Comparison of ENCODE assay signal across 17 cellular contexts in genomic region chr6:120935908-120936307, GRCh38.
A peak's percentile ranks its signal among the peaks of the same experiment; 100 is the strongest.
DNase-seq lines count a peak whose midpoint lies in the region; ATAC-seq and TF ChIP-seq lines count a peak whose summit lies in the region.
"Had no signal": no experiment of that assay in that cellular context is flagged by ENCODE, and none has a peak within 500 bp of the region (broad histone marks: within the 10 kb centered on the region; RNA-seq: fewer than 3 reads in every experiment).

No MANE protein-coding gene starts in this region.

- no peak overlapping the region for H3K27ac ChIP-seq in trophoblast cell (ENCODE audit: low read depth, low read length)
- H3K27ac ChIP-seq: gastroesophageal sphincter, lower lobe of right lung, SK-N-MC had no signal

- H3K4me3 ChIP-seq in trophoblast cell (ENCODE audit: low read depth, low read length) = no peak overlapping the region
- H3K4me3 ChIP-seq: gastroesophageal sphincter, lower lobe of right lung, MG63, SK-N-MC had no signal

- no peak overlapping the region for H3K18ac ChIP-seq in trophoblast cell (ENCODE audit: low read length)

- no peak overlapping the region for H4K91ac ChIP-seq in trophoblast cell (ENCODE audit: low read depth, low read length)

- no peak overlapping the region for H4K8ac ChIP-seq in trophoblast cell (ENCODE audit: low read depth, low read length)

- peak; percentile 26 for ATAC-seq in GM18499 (IDR thresholded peaks at IDR 0.05; ENCODE audit: insufficient read depth, unreplicated experiment)
- ATAC-seq in GM19438 (IDR thresholded peaks at IDR 0.05; ENCODE audit: low read depth, unreplicated experiment) = peak; percentile 34
- ATAC-seq in HG02763 (IDR thresholded peaks at IDR 0.05; ENCODE audit: unreplicated experiment) = peak; percentile 30
- peak; percentile 41 for ATAC-seq in HG03342 (IDR thresholded peaks at IDR 0.05; ENCODE audit: unreplicated experiment)
- ATAC-seq: gastroesophageal sphincter, lower lobe of right lung, PC-3 had no signal

- DNase-seq in trophoblast cell (no peak), activated gamma-delta T cell (lab: John Stamatoyannopoulos, UW) (no peak), GM10248 (ENCODE audit: extremely low spot score) (no peak)
- no peak for DNase-seq in effector CD4-positive, alpha-beta T cell
- DNase-seq: activated CD4-positive, alpha-beta T cell treated with anti-CD3 and anti-CD28 coated beads, Interleukin-2, amount 50 U/mL, for 4 hours; lower lobe of right lung; MG63; NCI-H1930; NCI-H524 treated with DMSO at 0.1 percent for 48 hours; nephron progenitor cell; PC-3 had no signal

- no peak overlapping the region for H2BK12ac ChIP-seq in trophoblast cell (ENCODE audit: low read length)

- H3K23ac ChIP-seq in trophoblast cell (ENCODE audit: low read length) = no peak overlapping the region

- no peak overlapping the region for H2AFZ ChIP-seq in trophoblast cell (ENCODE audit: insufficient read depth, low read length, poor library complexity)

- no peaks in the 10 kb centered on the region for H3K79me1 ChIP-seq in trophoblast cell (ENCODE audit: low read length)

- no peaks in the 10 kb centered on the region for H3K36me3 ChIP-seq in trophoblast cell (ENCODE audit: control insufficient read depth in 1 of 2, insufficient read depth in 2 of 2, low read length in 2 of 2)
- H3K36me3 ChIP-seq: gastroesophageal sphincter, lower lobe of right lung, MG63 had no signal

- TF ChIP-seq CTCF in GM10248 (IDR thresholded peaks at IDR 0.05; ENCODE audit: control extremely low read depth, extremely low read depth, low read depth, missing control alignments) = no peak

- no peak overlapping the region for H2AK5ac ChIP-seq in trophoblast cell (ENCODE audit: low read length)

- CTCF ChIA-PET in GM10248 (lab: Yijun Ruan, JAX) = interaction anchor here (1.2 to 1.3 kb wide), 2 partner anchors 8 to 30 kb away, joined by 3 to 5 read pairs; no protein-coding TSS in a partner anchor

- no peak overlapping the region for H3K4me2 ChIP-seq in trophoblast cell (ENCODE audit: low read length)

- no peak overlapping the region for H3K9ac ChIP-seq in trophoblast cell (ENCODE audit: low read length)

- no peaks in the 10 kb centered on the region for H3K79me2 ChIP-seq in trophoblast cell (ENCODE audit: control insufficient read depth, insufficient read depth, low read length, poor library complexity)

- no peak overlapping the region for H2BK120ac ChIP-seq in trophoblast cell (ENCODE audit: insufficient read depth, low read length, poor library complexity)

- no peak overlapping the region for H3K14ac ChIP-seq in trophoblast cell (ENCODE audit: low read length)

- no peaks in the 10 kb centered on the region for H3K4me1 ChIP-seq in trophoblast cell (ENCODE audit: control insufficient read depth in 1 of 2, insufficient read depth in 2 of 2, low read length in 2 of 2)
- H3K4me1 ChIP-seq: gastroesophageal sphincter, lower lobe of right lung had no signal

- no peak overlapping the region for H2BK5ac ChIP-seq in trophoblast cell (ENCODE audit: low read depth, low read length, poor library complexity)

- no peaks in the 10 kb centered on the region for H3K27me3 ChIP-seq in trophoblast cell (ENCODE audit: insufficient read depth, low read length)
- H3K27me3 ChIP-seq: gastroesophageal sphincter, MG63 had no signal

- H3K9me3 ChIP-seq in trophoblast cell (ENCODE audit: insufficient read depth, low read depth, low read length) = no peaks in the 10 kb centered on the region
- H3K9me3 ChIP-seq: gastroesophageal sphincter, lower lobe of right lung, MG63 had no signal

- POLR2A ChIA-PET in GM10248 (lab: Yijun Ruan, JAX) = no interaction called here

- H4K12ac ChIP-seq in trophoblast cell (ENCODE audit: low read depth, low read length) = no peak overlapping the region

- H3K4ac ChIP-seq in trophoblast cell (ENCODE audit: low read depth, low read length) = no peak overlapping the region
